Comparison of ENCODE assay signal across 1 cellular context in genomic region chr16:89828199-89828869, GRCh38.
TF ChIP-seq lines count a peak whose summit lies in the region.

Gene SPIRE2 (plus strand): TSS chr16:89828475. CDS start chr16:89828551, 76 bp downstream.

TF ChIP-seq in HepG2, 621 proteins besides CTCF, POLR2A, EP300 and RAD21 (continued from another document):
- TF ChIP-seq MLXIP (CRISPR knock-in tag; IDR thresholded peaks at IDR 0.05; ENCODE audit: borderline replicate concordance) = 0 out of 2 replicates have a peak, but pooled peaks have one; percentile 17
- TF ChIP-seq ZNF333 (CRISPR knock-in tag; IDR thresholded peaks at IDR 0.05; ENCODE audit: borderline replicate concordance) = 0 out of 2 replicates have a peak, but pooled peaks have one; percentile 37
- TF ChIP-seq E2F5 (CRISPR knock-in tag; conservative IDR thresholded peaks at IDR 0.05) = 0 out of 2 replicates have a peak, but pooled peaks have one; percentile 24
- peak; percentile 64 for TF ChIP-seq MAX (IDR thresholded peaks at IDR 0.05)
- peak; percentile 66 for TF ChIP-seq RBFOX2 (IDR thresholded peaks at IDR 0.05; ENCODE audit: low read depth, low read length)
- no peak for TF ChIP-seq ZNF33B (CRISPR knock-in tag; IDR thresholded peaks at IDR 0.05)
- peak; percentile 96 for TF ChIP-seq MXI1 (IDR thresholded peaks at IDR 0.05; ENCODE audit: borderline replicate concordance, low read depth, low read length)
- no peak for TF ChIP-seq USF2 (IDR thresholded peaks at IDR 0.05; ENCODE audit: low read depth, low read length)
- no peak for TF ChIP-seq USF2 (CRISPR knock-in tag; IDR thresholded peaks at IDR 0.05; ENCODE audit: borderline replicate concordance)
- TF ChIP-seq TOPORS (CRISPR knock-in tag; IDR thresholded peaks at IDR 0.05) = peak; percentile 70; the same call in 1 of the 2 replicates
- TF ChIP-seq TMF1 (CRISPR knock-in tag; IDR thresholded peaks at IDR 0.05; ENCODE audit: low read depth) = peak; percentile 77
- no peak for TF ChIP-seq PPARG (CRISPR knock-in tag; conservative IDR thresholded peaks at IDR 0.05)
- no peak for TF ChIP-seq ZBTB37 (CRISPR knock-in tag; IDR thresholded peaks at IDR 0.05)
- no peak for TF ChIP-seq KLF15 (CRISPR knock-in tag; IDR thresholded peaks at IDR 0.05; ENCODE audit: borderline replicate concordance)
- no peak for TF ChIP-seq ZNF124 (CRISPR knock-in tag; IDR thresholded peaks at IDR 0.05)
- 0 out of 2 replicates have a peak, but pooled peaks have one; percentile 45 for TF ChIP-seq ZNF773 (CRISPR knock-in tag; IDR thresholded peaks at IDR 0.05; ENCODE audit: borderline replicate concordance)
- peak; percentile 59; the same call in 1 of the 2 replicates for TF ChIP-seq ZNF616 (CRISPR knock-in tag; IDR thresholded peaks at IDR 0.05; ENCODE audit: low read depth)
- TF ChIP-seq SKI (IDR thresholded peaks at IDR 0.05; ENCODE audit: partially characterized antibody) = peak; percentile 45
- TF ChIP-seq ZNF607 (CRISPR knock-in tag; IDR thresholded peaks at IDR 0.05; ENCODE audit: borderline replicate concordance) = 0 out of 2 replicates have a peak, but pooled peaks have one; percentile 5
- 0 out of 2 replicates have a peak, but pooled peaks have one; percentile 6 for TF ChIP-seq SNAPC4 (CRISPR knock-in tag; IDR thresholded peaks at IDR 0.05)
- TF ChIP-seq GABPB1 (CRISPR knock-in tag; IDR thresholded peaks at IDR 0.05) = 0 out of 2 replicates have a peak, but pooled peaks have one; percentile 23
- 0 out of 2 replicates have a peak, but pooled peaks have one; percentile 36 for TF ChIP-seq ZNF329 (CRISPR knock-in tag; IDR thresholded peaks at IDR 0.05; ENCODE audit: low read depth)
- TF ChIP-seq YEATS4 (CRISPR knock-in tag; IDR thresholded peaks at IDR 0.05; ENCODE audit: borderline replicate concordance) = peak; percentile 78
- TF ChIP-seq POLR2G (IDR thresholded peaks at IDR 0.05; ENCODE audit: low read depth, low read length) = peak; percentile 39
- TF ChIP-seq ZMAT5 (CRISPR knock-in tag; IDR thresholded peaks at IDR 0.05; ENCODE audit: borderline replicate concordance, low read depth) = no peak
- TF ChIP-seq NFAT5 (CRISPR knock-in tag; IDR thresholded peaks at IDR 0.05) = peak; percentile 34; the same call in 1 of the 2 replicates
- TF ChIP-seq ZBTB38 (CRISPR knock-in tag; IDR thresholded peaks at IDR 0.05) = no peak
